ENCODE assay signal across 2 cellular contexts in the genomic region with DNA sequence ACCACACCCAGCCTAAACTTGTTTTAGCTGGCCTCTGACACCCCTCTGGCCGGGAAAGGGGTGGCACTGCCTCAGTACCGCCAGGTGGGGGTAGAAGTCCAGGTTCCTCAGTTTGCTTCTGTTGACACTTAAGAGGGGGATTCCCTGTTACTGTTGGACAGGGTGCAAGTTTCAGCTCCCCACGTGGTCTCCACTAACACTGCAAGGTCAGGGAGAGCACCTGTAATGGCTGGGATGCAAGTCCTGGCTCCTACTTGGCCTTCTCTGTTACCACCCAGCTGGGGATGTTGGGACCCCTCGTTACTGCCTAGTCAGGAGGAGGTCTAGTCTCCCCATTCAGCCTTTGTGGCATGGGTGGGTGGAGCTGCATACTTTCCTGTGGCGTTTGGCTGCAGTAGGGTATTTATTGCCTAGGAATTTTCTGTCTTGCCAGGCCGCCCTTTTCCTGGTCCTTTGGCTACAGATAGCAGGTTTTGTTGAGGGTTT.
TF ChIP-seq lines count a peak whose summit lies in the region.

No MANE protein-coding gene starts in this region.

TF ChIP-seq in SK-N-SH, 30 proteins besides CTCF, POLR2A, EP300 and RAD21 (continued from another document):
- TF ChIP-seq, protein P1, sequence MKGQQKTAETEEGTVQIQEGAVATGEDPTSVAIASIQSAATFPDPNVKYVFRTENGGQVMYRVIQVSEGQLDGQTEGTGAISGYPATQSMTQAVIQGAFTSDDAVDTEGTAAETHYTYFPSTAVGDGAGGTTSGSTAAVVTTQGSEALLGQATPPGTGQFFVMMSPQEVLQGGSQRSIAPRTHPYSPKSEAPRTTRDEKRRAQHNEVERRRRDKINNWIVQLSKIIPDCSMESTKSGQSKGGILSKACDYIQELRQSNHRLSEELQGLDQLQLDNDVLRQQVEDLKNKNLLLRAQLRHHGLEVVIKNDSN (IDR thresholded peaks at IDR 0.05; ENCODE audit: borderline replicate concordance, low read depth), result no peak
- TF ChIP-seq, protein P2, sequence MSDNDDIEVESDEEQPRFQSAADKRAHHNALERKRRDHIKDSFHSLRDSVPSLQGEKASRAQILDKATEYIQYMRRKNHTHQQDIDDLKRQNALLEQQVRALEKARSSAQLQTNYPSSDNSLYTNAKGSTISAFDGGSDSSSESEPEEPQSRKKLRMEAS (IDR thresholded peaks at IDR 0.05; ENCODE audit: low read depth), result no peak
- TF ChIP-seq GATA2 (CRISPR knock-in tag; IDR thresholded peaks at IDR 0.05) (no peak), FOXJ3 (CRISPR knock-in tag; IDR thresholded peaks at IDR 0.05) (no peak)
TF ChIP-seq in SK-N-SH: peak in this region for 0.

TF ChIP-seq in SK-N-SH treated with all-trans-retinoic acid at 6 μM for 48 hours, 23 proteins besides CTCF, POLR2A, EP300 and RAD21 (continued from another document):
- TF ChIP-seq, protein P3, sequence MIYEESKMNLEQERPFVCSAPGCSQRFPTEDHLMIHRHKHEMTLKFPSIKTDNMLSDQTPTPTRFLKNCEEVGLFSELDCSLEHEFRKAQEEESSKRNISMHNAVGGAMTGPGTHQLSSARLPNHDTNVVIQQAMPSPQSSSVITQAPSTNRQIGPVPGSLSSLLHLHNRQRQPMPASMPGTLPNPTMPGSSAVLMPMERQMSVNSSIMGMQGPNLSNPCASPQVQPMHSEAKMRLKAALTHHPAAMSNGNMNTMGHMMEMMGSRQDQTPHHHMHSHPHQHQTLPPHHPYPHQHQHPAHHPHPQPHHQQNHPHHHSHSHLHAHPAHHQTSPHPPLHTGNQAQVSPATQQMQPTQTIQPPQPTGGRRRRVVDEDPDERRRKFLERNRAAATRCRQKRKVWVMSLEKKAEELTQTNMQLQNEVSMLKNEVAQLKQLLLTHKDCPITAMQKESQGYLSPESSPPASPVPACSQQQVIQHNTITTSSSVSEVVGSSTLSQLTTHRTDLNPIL (CRISPR knock-in tag; IDR thresholded peaks at IDR 0.05; ENCODE audit: low read depth), result no peak
- TF ChIP-seq RARB (CRISPR knock-in tag; IDR thresholded peaks at IDR 0.05), result no peak
- no peak for TF ChIP-seq ZC3H10 (CRISPR knock-in tag; IDR thresholded peaks at IDR 0.05)
- TF ChIP-seq PPARA (CRISPR knock-in tag; IDR thresholded peaks at IDR 0.05; ENCODE audit: borderline replicate concordance), result no peak
